6 cellular contexts compared by ENCODE assay signal in genomic region chr18:67384057-67384456, GRCh38.
DNase-seq lines count a peak whose midpoint lies in the region; ATAC-seq and TF ChIP-seq lines count a peak whose summit lies in the region.
"Not testable (repeated sequence)": the region's sequence is repeated elsewhere in the genome, so short reads cannot be mapped to it uniquely, and the experiment has no call there.

No MANE protein-coding gene starts in this region.

- H3K9me3 Mint-ChIP-seq in activated T-cell treated with anti-CD3 and anti-CD28 coated beads, Interleukin-2, amount 50 U/mL, for 4 hours; activated naive CD4-positive, alpha-beta T cell treated with anti-CD3 and anti-CD28 coated beads for 36 hours: not testable (repeated sequence)

- H3K4me1 Mint-ChIP-seq in activated T-cell treated with anti-CD3 and anti-CD28 coated beads, Interleukin-2, amount 50 U/mL, for 4 hours (ENCODE audit: low read depth), result peaks cover 16% of the 10 kb centered on the region
- H3K4me1 Mint-ChIP-seq in activated naive CD4-positive, alpha-beta T cell treated with anti-CD3 and anti-CD28 coated beads for 36 hours (ENCODE audit: low read depth), result peaks cover 20% of the 10 kb centered on the region

- not testable (repeated sequence) for H3K36me3 Mint-ChIP-seq in activated T-cell treated with anti-CD3 and anti-CD28 coated beads, Interleukin-2, amount 50 U/mL, for 4 hours (ENCODE audit: insufficient read depth); activated naive CD4-positive, alpha-beta T cell treated with anti-CD3 and anti-CD28 coated beads for 36 hours (ENCODE audit: low read depth)

- POLR2A ChIA-PET in HEK293 (lab: Yijun Ruan, JAX), result not testable (repeated sequence)

- H3K27ac Mint-ChIP-seq in activated naive CD4-positive, alpha-beta T cell treated with anti-CD3 and anti-CD28 coated beads for 36 hours, result not testable (repeated sequence)

- peak; percentile 55 to 85 for ATAC-seq in activated T-cell treated with anti-CD3 and anti-CD28 coated beads, Interleukin-2, amount 50 U/mL, for 4 hours

- DNase-seq in OCI-M1 (lab: John Stamatoyannopoulos, UW), result peak; percentile 63
- not testable (repeated sequence) for DNase-seq in activated T-cell treated with anti-CD3 and anti-CD28 coated beads, Interleukin-2, amount 50 U/mL, for 4 hours
- DNase-seq in activated T-helper 9 cell treated with anti-CD3 and anti-CD28 coated beads, Interleukin-2, amount 50 U/mL, for 16 hours (ENCODE audit: low read depth), result peak; percentile 10
- peak; percentile 8 for DNase-seq in activated naive CD4-positive, alpha-beta T cell treated with anti-CD3 and anti-CD28 coated beads for 36 hours
- peak; percentile 59 to 74 for DNase-seq in erythroblast (lab: John Stamatoyannopoulos, UW)

- not testable (repeated sequence) for H3K9me3 ChIP-seq in HEK293 (ENCODE audit: control insufficient read depth, insufficient read depth, low read depth, low read length)

- intact Hi-C loops in activated naive CD4-positive, alpha-beta T cell treated with anti-CD3 and anti-CD28 coated beads for 36 hours (cut with micrococcal nuclease), result loop anchor here (1.0 kb wide), 1 partner anchor 24 kb away; no protein-coding TSS in a partner anchor

- H3K4me1 ChIP-seq in HEK293 (ENCODE audit: control insufficient read depth, insufficient read depth, low read length), result not testable (repeated sequence)

- not testable (repeated sequence) for H3K36me3 ChIP-seq in HEK293 (ENCODE audit: control insufficient read depth in 2 of 2, insufficient read depth in 1 of 2, low read length in 2 of 2)

- TF ChIP-seq CTCF in HEK293 (tag by site-specific recombination; IDR thresholded peaks at IDR 0.05), result not testable (repeated sequence)

- CTCF ChIA-PET in HEK293 (lab: Yijun Ruan, JAX), result interaction anchor here (0.6 kb wide), 1 partner anchor 183 kb away, joined by 5 read pairs; no protein-coding TSS in a partner anchor
- CTCF ChIA-PET in activated naive CD4-positive, alpha-beta T cell treated with anti-CD3 and anti-CD28 coated beads for 36 hours (lab: Charles Lee), result not testable (repeated sequence)

- not testable (repeated sequence) for H3K4me3 ChIP-seq in HEK293 (ENCODE audit: low read depth, low read length)

- not testable (repeated sequence) for H3K27ac ChIP-seq in HEK293 (ENCODE audit: extremely low read depth, low read depth, low read length)

- TF ChIP-seq POLR2A in erythroblast (IDR thresholded peaks at IDR 0.05; ENCODE audit: low read length), result not testable (repeated sequence)

- not testable (repeated sequence) for H3K27me3 Mint-ChIP-seq in activated T-cell treated with anti-CD3 and anti-CD28 coated beads, Interleukin-2, amount 50 U/mL, for 4 hours (ENCODE audit: low read depth); activated naive CD4-positive, alpha-beta T cell treated with anti-CD3 and anti-CD28 coated beads for 36 hours (ENCODE audit: low read depth)

- H3K4me3 Mint-ChIP-seq in activated T-cell treated with anti-CD3 and anti-CD28 coated beads, Interleukin-2, amount 50 U/mL, for 4 hours; activated naive CD4-positive, alpha-beta T cell treated with anti-CD3 and anti-CD28 coated beads for 36 hours: not testable (repeated sequence)

TF ChIP-seq in HEK293, 187 proteins besides CTCF, POLR2A, EP300 and RAD21:
- TF ChIP-seq EGR2 (tag by site-specific recombination; IDR thresholded peaks at IDR 0.05; ENCODE audit: low read depth), result 0 out of 2 replicates have a peak, but pooled peaks have one; percentile 8
